In genomic region chr2:55922488-55922887, GRCh38 we compare ENCODE assay signal across 8 cellular contexts. TPM values are rescaled to one million over a fixed set of nuclear protein-coding genes. Genes with fewer than 3 reads are reported as not detected.
DNase-seq lines count a peak whose midpoint lies in the region; ATAC-seq, FAIRE-seq and TF ChIP-seq lines count a peak whose summit lies in the region.

No MANE protein-coding gene starts in this region.

- H3K27ac ChIP-seq in skeletal muscle tissue (ENCODE audit: low read depth, low read length), result no peak overlapping the region

- peak overlapping the region in 1 of 3 donors; percentile 51 for H3K9ac ChIP-seq in skeletal muscle tissue (ENCODE audit: low read depth in 1 of 3, low read length in 3 of 3)

- H3K27ac Mint-ChIP-seq in activated T-cell treated with anti-CD3 and anti-CD28 coated beads, Interleukin-2, amount 50 U/mL, for 72 hours, result no peak overlapping the region

- peaks cover 6% of the 10 kb centered on the region for H3K4me1 Mint-ChIP-seq in activated T-cell treated with anti-CD3 and anti-CD28 coated beads, Interleukin-2, amount 50 U/mL, for 72 hours (ENCODE audit: low read depth)

- peaks cover 0 to 1% of the 10 kb centered on the region in 2 donors for H3K36me3 Mint-ChIP-seq in activated T-cell treated with anti-CD3 and anti-CD28 coated beads, Interleukin-2, amount 50 U/mL, for 72 hours (ENCODE audit: insufficient read depth in 2 of 2)

- peaks cover 51% of the 10 kb centered on the region for H3K27me3 Mint-ChIP-seq in activated T-cell treated with anti-CD3 and anti-CD28 coated beads, Interleukin-2, amount 50 U/mL, for 72 hours (ENCODE audit: low read depth)

- TF ChIP-seq CTCF in HFF-Myc (IDR thresholded peaks at IDR 0.05; ENCODE audit: low read depth, low read length, missing control alignments) (no peak), bronchial epithelial cell (IDR thresholded peaks at IDR 0.05; ENCODE audit: insufficient read depth, low read length, severe bottlenecking) (no peak)

- peak overlapping the region in 1 of 2 donors; percentile 46 for H3K4me3 Mint-ChIP-seq in activated T-cell treated with anti-CD3 and anti-CD28 coated beads, Interleukin-2, amount 50 U/mL, for 72 hours

- no peak for FAIRE-seq in bronchial epithelial cell (lab: Jason Lieb, UNC)

- H3K4me3 ChIP-seq in HFF-Myc (replicated peaks; ENCODE audit: low read depth, low read length) (peak overlapping the region; percentile 75), bronchial epithelial cell (ENCODE audit: low read depth, low read length) (peak overlapping the region; percentile 65), skeletal muscle tissue (ENCODE audit: low read length in 3 of 3) (peak overlapping the region; percentile 49 to 73 (median 62))

- H3K9me3 Mint-ChIP-seq in activated T-cell treated with anti-CD3 and anti-CD28 coated beads, Interleukin-2, amount 50 U/mL, for 72 hours, result no peaks in the 10 kb centered on the region

- H3K27me3 ChIP-seq in bronchial epithelial cell (ENCODE audit: control insufficient read depth, insufficient read depth, low read length), result no peaks in the 10 kb centered on the region
- H3K27me3 ChIP-seq in skeletal muscle tissue (ENCODE audit: control insufficient read depth in 3 of 3, insufficient read depth in 3 of 3, low read length in 3 of 3), result peaks cover 21 to 34% (median 26%) of the 10 kb centered on the region in 3 donors

- DNase-seq in HFF-Myc (ENCODE audit: extremely low read depth, low read depth) (no peak), bronchial epithelial cell (ENCODE audit: low read depth) (peak; percentile 52), iPS-NIHi7 (ENCODE audit: extremely low spot score) (peak; percentile 29), NCI-H1436 treated with DMSO at 0.1 percent for 48 hours (lab: John Stamatoyannopoulos, UW) (no peak), DMS153 treated with DMSO at 0.1 percent for 48 hours (lab: John Stamatoyannopoulos, UW; ENCODE audit: unreplicated experiment) (no peak)
- DNase-seq in activated T-cell treated with anti-CD3 and anti-CD28 coated beads, Interleukin-2, amount 50 U/mL, for 72 hours, result no peak

- H3K4me1 ChIP-seq in skeletal muscle tissue (ENCODE audit: control insufficient read depth in 3 of 3, insufficient read depth in 3 of 3, low read length in 3 of 3), result peaks cover 3 to 13% (median 5%) of the 10 kb centered on the region in 3 donors

- H3K9me3 ChIP-seq in skeletal muscle tissue (ENCODE audit: control insufficient read depth in 3 of 3, low read length in 3 of 3), result no peaks in the 10 kb centered on the region

- ATAC-seq in GM21737 (IDR thresholded peaks at IDR 0.05; ENCODE audit: unreplicated experiment), result no peak
- no peak for ATAC-seq in activated T-cell treated with anti-CD3 and anti-CD28 coated beads, Interleukin-2, amount 50 U/mL, for 72 hours (replicated peaks in 1 of 2)

- H3K36me3 ChIP-seq in bronchial epithelial cell (ENCODE audit: control insufficient read depth, insufficient read depth, low read length) (peaks cover 5% of the 10 kb centered on the region), skeletal muscle tissue (ENCODE audit: control insufficient read depth in 3 of 3, insufficient read depth in 3 of 3, low read length in 3 of 3) (no peaks in the 10 kb centered on the region)

RNA-seq across cellular contexts. Expression of gene EFEMP1, which starts 1.1 kb away (rescaled TPM):
- total RNA-seq in bronchial epithelial cell, result 113 and 227 TPM in 2 replicates
- total RNA-seq in skeletal muscle tissue, result 18.3 TPM
- not detected for total RNA-seq in activated T-cell treated with anti-CD3 and anti-CD28 coated beads, Interleukin-2, amount 50 U/mL, for 72 hours

Comparison
In these comparisons a context has a peak if more than half of its experiments do, and no peak if none do; other contexts are left out.
1. DNase-seq: peak in bronchial epithelial cell (single experiment) and iPS-NIHi7 (single experiment); none in HFF-Myc (single experiment), activated T-cell treated with anti-CD3 and anti-CD28 coated beads, Interleukin-2, amount 50 U/mL, for 72 hours (0 of 2), NCI-H1436 treated with DMSO at 0.1 percent for 48 hours (single experiment) and DMS153 treated with DMSO at 0.1 percent for 48 hours (single experiment).
2. RNA of gene EFEMP1, which starts 1.1 kb away (total RNA-seq): 113 to 227 TPM in bronchial epithelial cell and 18.3 TPM in skeletal muscle tissue (single experiment); not detected in activated T-cell treated with anti-CD3 and anti-CD28 coated beads, Interleukin-2, amount 50 U/mL, for 72 hours; every median in the first group is over 10 times any median in the second.
3. Peak in every context shown above with its lines, with median percentiles within 50 percentile points of each other: H3K4me3 ChIP-seq.